ENCODE assay signal across 26 cellular contexts in the genomic region with DNA sequence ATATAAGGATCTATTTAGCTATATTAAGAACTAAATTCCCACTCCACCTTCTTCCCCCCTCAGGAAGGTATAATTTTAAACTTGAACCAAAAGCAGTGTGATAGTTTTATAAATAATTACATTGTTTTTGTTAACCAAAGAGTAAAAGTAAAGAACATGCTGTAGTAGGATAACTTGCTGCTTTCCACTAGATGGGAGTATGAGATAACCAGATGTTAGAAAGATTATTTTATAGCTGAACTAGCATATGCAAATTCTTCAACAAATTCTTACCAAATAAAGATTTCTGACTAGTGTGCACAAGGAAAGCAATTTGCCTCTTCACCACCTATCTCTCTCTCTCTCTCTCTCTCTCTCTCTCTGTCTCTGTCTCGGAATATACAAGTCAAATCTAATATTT. TPM values are rescaled to one million over a fixed set of nuclear protein-coding genes. Genes with fewer than 3 reads are reported as not detected.
A peak's percentile ranks its signal among the peaks of the same experiment; 100 is the strongest.
DNase-seq lines count a peak whose midpoint lies in the region; ATAC-seq, FAIRE-seq and TF ChIP-seq lines count a peak whose summit lies in the region.
"Had no signal": no experiment of that assay in that cellular context is flagged by ENCODE, and none has a peak within 500 bp of the region (broad histone marks: within the 10 kb centered on the region; RNA-seq: fewer than 3 reads in every experiment).

No MANE protein-coding gene starts in this region.

- H3K27me3 Mint-ChIP-seq in HFFc6 (ENCODE audit: insufficient read depth): peaks cover 2% of the 10 kb centered on the region; the same call in 1 of the 2 replicates
- H3K27me3 Mint-ChIP-seq: activated CD8-positive, alpha-beta T cell treated with anti-CD3 and anti-CD28 coated beads for 36 hours; activated naive CD4-positive, alpha-beta T cell treated with anti-CD3 and anti-CD28 coated beads, Interleukin-2, amount 10 ng/mL, durations not matched to agents 7 days and 5 days; memory B cell; natural killer cell treated with Interleukin-12 subunit alpha and Interleukin-12 subunit beta and Interleukin-15 and Interleukin-18, amount 100 ng/mL, for 72 hours had no signal

- DNase-seq in AG09319 (ENCODE audit: extremely low read depth, low read depth) (no peak), HFFc6 (peak; percentile 53), DMS79 treated with DMSO at 0.1 percent for 48 hours (lab: John Stamatoyannopoulos, UW) (no peak), NCI-H2227 treated with DMSO at 0.1 percent for 48 hours (lab: John Stamatoyannopoulos, UW) (no peak), G401 (ENCODE audit: low spot score) (no peak)
- DNase-seq: activated CD8-positive, alpha-beta T cell treated with anti-CD3 and anti-CD28 coated beads for 36 hours; activated naive CD4-positive, alpha-beta T cell treated with anti-CD3 and anti-CD28 coated beads, Interleukin-2, amount 10 ng/mL, durations not matched to agents 7 days and 5 days; activated T-cell treated with anti-CD3 and anti-CD28 coated beads, Interleukin-2, amount 50 U/mL, for 4 hours; H7; kidney glomerular epithelial cell; NCI-H1417; NCI-H2171 treated with DMSO at 0.1 percent for 48 hours; SHP77 treated with DMSO at 0.1 percent for 48 hours; small intestine; stimulated activated CD4-positive, alpha-beta T cell treated with anti-CD3 and anti-CD28 coated beads, Interleukin-4, amount 100 ng/mL, for 1 hour; T-helper 2 cell had no signal

- peaks cover 33% of the 10 kb centered on the region for H3K4me1 ChIP-seq in rectal smooth muscle tissue (ENCODE audit: control insufficient read depth, insufficient read depth, low read length)
- H3K4me1 ChIP-seq: prostate gland had no signal

- peaks cover 34% of the 10 kb centered on the region for H3K4me1 Mint-ChIP-seq in HFFc6 (ENCODE audit: low read depth)

- FAIRE-seq in endometrium (lab: Jason Lieb, UNC): peak; percentile 59
- FAIRE-seq: endothelial cell of umbilical vein, GM19239, small intestine had no signal

- H3K27ac Mint-ChIP-seq in HFFc6: no peak overlapping the region
- H3K27ac Mint-ChIP-seq: activated CD8-positive, alpha-beta T cell treated with anti-CD3 and anti-CD28 coated beads for 36 hours; activated naive CD4-positive, alpha-beta T cell treated with anti-CD3 and anti-CD28 coated beads, Interleukin-2, amount 10 ng/mL, durations not matched to agents 7 days and 5 days had no signal

- peaks cover 39% of the 10 kb centered on the region for H3K36me3 Mint-ChIP-seq in HFFc6 (ENCODE audit: low read depth)

- H3K9ac ChIP-seq in rectal smooth muscle tissue (ENCODE audit: low read length): no peak overlapping the region

- peak overlapping the region; percentile 50 for H3K27ac ChIP-seq in rectal smooth muscle tissue (ENCODE audit: low read depth, low read length)
- H3K27ac ChIP-seq: coronary artery, prostate gland had no signal

- H3K9me3 Mint-ChIP-seq in HFFc6: peaks cover 15% of the 10 kb centered on the region

- TF ChIP-seq CTCF in AG09319 (IDR thresholded peaks at IDR 0.05; ENCODE audit: low read depth, low read length) (peak; percentile 40), HFFc6 (IDR thresholded peaks at IDR 0.05) (peak; percentile 66)

- no peak for ATAC-seq in GM21576 (IDR thresholded peaks at IDR 0.05; ENCODE audit: unreplicated experiment)
- ATAC-seq: activated CD8-positive, alpha-beta T cell treated with anti-CD3 and anti-CD28 coated beads for 36 hours; activated T-cell treated with anti-CD3 and anti-CD28 coated beads, Interleukin-2, amount 50 U/mL, for 4 hours; natural killer cell treated with Interleukin-12 subunit alpha and Interleukin-12 subunit beta and Interleukin-15 and Interleukin-18, amount 100 ng/mL, for 72 hours had no signal

- H3K36me3 ChIP-seq in rectal smooth muscle tissue (ENCODE audit: control insufficient read depth, insufficient read depth, low read length): no peaks in the 10 kb centered on the region
- H3K36me3 ChIP-seq: prostate gland had no signal

- no peak overlapping the region for H3K4me3 ChIP-seq in rectal smooth muscle tissue (ENCODE audit: low read length)
- H3K4me3 ChIP-seq: coronary artery, prostate gland had no signal

- H3K4me3 Mint-ChIP-seq in HFFc6: no peak overlapping the region
- H3K4me3 Mint-ChIP-seq: activated CD8-positive, alpha-beta T cell treated with anti-CD3 and anti-CD28 coated beads for 36 hours; activated naive CD4-positive, alpha-beta T cell treated with anti-CD3 and anti-CD28 coated beads, Interleukin-2, amount 10 ng/mL, durations not matched to agents 7 days and 5 days; activated T-cell treated with anti-CD3 and anti-CD28 coated beads, Interleukin-2, amount 50 U/mL, for 4 hours; memory B cell; natural killer cell treated with Interleukin-12 subunit alpha and Interleukin-12 subunit beta and Interleukin-15 and Interleukin-18, amount 100 ng/mL, for 72 hours had no signal

- no peaks in the 10 kb centered on the region for H3K27me3 ChIP-seq in rectal smooth muscle tissue (ENCODE audit: control insufficient read depth, insufficient read depth, low read length)

- in situ Hi-C loops in G401 (cut with HindIII; ENCODE audit: low sequenced_read_pairs): no loop called here

RNA-seq across cellular contexts. Expression of a gene that starts 31.8 kb away (rescaled TPM):
- 10 to 100 TPM; 10.4 to 29.3 (median 22.4) TPM for total RNA-seq in HFFc6 (2021; fragmentation: NEBNext Ultra II Directional; extraction: Animal tissue kit (Norgen Biotek cat#: 25700))
- not detected in 2 replicates for total RNA-seq in G401 (2014; rRNA removed; shearing (Covaris generic))
- total RNA-seq: OCI-LY7 had no signal

Comparison
In these comparisons a context has a peak if more than half of its experiments do, and no peak if none do; other contexts are left out.
1. RNA of a gene that starts 31.8 kb away (total RNA-seq): 10.4 to 29.3 TPM in HFFc6; not detected in G401; every median in the first group is over 10 times any median in the second.